8 cellular contexts compared by ENCODE assay signal in genomic region chr19:3094638-3095374, GRCh38. TPM values are rescaled to one million over a fixed set of nuclear protein-coding genes. Genes with fewer than 3 reads are reported as not detected.
DNase-seq lines count a peak whose midpoint lies in the region; ATAC-seq and TF ChIP-seq lines count a peak whose summit lies in the region.

No MANE protein-coding gene starts in this region.

- POLR2A ChIA-PET in PC-9 (lab: Charles Lee; ENCODE audit: unreplicated experiment) = interaction anchor here (1.4 kb wide), 1 partner anchor 144 kb away, joined by 36 read pairs; no protein-coding TSS in a partner anchor

- H3K4me3 ChIP-seq in ACC112 (ENCODE audit: low read depth, low read length) (peak overlapping the region; percentile 98), PC-9 (peak overlapping the region; percentile 75), brain microvascular endothelial cell (ENCODE audit: low read depth, low read length) (peak overlapping the region; percentile 89), tibial artery (peak overlapping the region; percentile 91 to 97)

- in situ Hi-C loops in brain microvascular endothelial cell (cut with HindIII; ENCODE audit: low pct_ligation_motif_present, low sequenced_read_pairs) = no loop called here

- peak; percentile 23 for ATAC-seq in GM21381 (IDR thresholded peaks at IDR 0.05; ENCODE audit: unreplicated experiment)

- H2AFZ ChIP-seq in ACC112 (ENCODE audit: low read length, unreplicated experiment) = no peak overlapping the region
- no peak overlapping the region for H2AFZ ChIP-seq in PC-9

- peak overlapping the region; percentile 83 for H3K4me2 ChIP-seq in PC-9

- intact Hi-C loops in PC-9 (cut with micrococcal nuclease; ENCODE audit: unreplicated experiment) = no loop called here
- intact Hi-C loops in tibial artery (cut with DNase I; ENCODE audit: low total_unique reads) = no loop called here

- DNase-seq in PC-9 (no peak), brain microvascular endothelial cell (no peak), lung microvascular endothelial cell (ENCODE audit: low read depth in 2 of 2) (peak; percentile 43), tibial artery (no peak), GOT3 (lab: John Stamatoyannopoulos, UW) (no peak), T1000 (lab: John Stamatoyannopoulos, UW) (no peak)

- no peaks in the 10 kb centered on the region for H3F3A ChIP-seq in PC-9 (ENCODE audit: insufficient read depth, low read depth)

- no peaks in the 10 kb centered on the region for H3K9me2 ChIP-seq in PC-9 (ENCODE audit: insufficient read depth)

- H3K79me2 ChIP-seq in ACC112 (ENCODE audit: control insufficient read depth, insufficient read depth, low read length, unreplicated experiment) (peaks cover 54% of the 10 kb centered on the region), PC-9 (ENCODE audit: low read depth) (peaks cover 46% of the 10 kb centered on the region)

- TF ChIP-seq CTCF in PC-9 (conservative IDR thresholded peaks at IDR 0.05) (no peak), brain microvascular endothelial cell (IDR thresholded peaks at IDR 0.05; ENCODE audit: low read depth, low read length, missing control alignments) (no peak), tibial artery (IDR thresholded peaks at IDR 0.05) (no peak)

- CTCF ChIA-PET in PC-9 (lab: Charles Lee) = no interaction called here

- peaks cover 15% of the 10 kb centered on the region for H4K20me1 ChIP-seq in PC-9 (ENCODE audit: insufficient read depth)

- H3K9me3 ChIP-seq in PC-9 (ENCODE audit: insufficient read depth, low read depth) (no peaks in the 10 kb centered on the region), tibial artery (no peaks in the 10 kb centered on the region)

- H3K27me3 ChIP-seq in ACC112 (ENCODE audit: insufficient read depth, low read length) = no peaks in the 10 kb centered on the region
- H3K27me3 ChIP-seq in PC-9 (ENCODE audit: insufficient read depth, low read depth) = no peaks in the 10 kb centered on the region
- H3K27me3 ChIP-seq in brain microvascular endothelial cell (replicated peaks) = no peaks in the 10 kb centered on the region
- H3K27me3 ChIP-seq in tibial artery = no peaks in the 10 kb centered on the region

- H3K4me1 ChIP-seq in ACC112 (ENCODE audit: control insufficient read depth, insufficient read depth, low read length, unreplicated experiment) = peaks cover 27% of the 10 kb centered on the region
- H3K4me1 ChIP-seq in PC-9 (replicated peaks; ENCODE audit: insufficient read depth) = no peaks in the 10 kb centered on the region
- H3K4me1 ChIP-seq in tibial artery = peaks cover 5 to 54% (median 49%) of the 10 kb centered on the region in 4 donors

- BruUV-seq in PC-9 (replicated peaks; lab: Mats Ljungman, UMichigan) = no TSS peak

- H3K36me3 ChIP-seq in ACC112 (ENCODE audit: insufficient read depth, low read length) (no peaks in the 10 kb centered on the region), PC-9 (ENCODE audit: low read depth) (no peaks in the 10 kb centered on the region), brain microvascular endothelial cell (replicated peaks) (no peaks in the 10 kb centered on the region), tibial artery (no peaks in the 10 kb centered on the region)

- H3K27ac ChIP-seq in ACC112 (ENCODE audit: low read depth, low read length) (no peak overlapping the region; the same call in 1 of the 2 replicates), PC-9 (no peak overlapping the region), brain microvascular endothelial cell (peak overlapping the region; percentile 25), tibial artery (peak overlapping the region; percentile 68 to 78)

RNA-seq across cellular contexts. Expression of gene GNA11, which starts 0.6 kb away (rescaled TPM):
- total RNA-seq in PC-9 (2021) = 36.9 and 38.8 TPM in 2 replicates
- total RNA-seq in lung microvascular endothelial cell = 41.4 and 58.7 TPM in 2 replicates

RNA-seq across cellular contexts. Expression of gene TLE5, which starts 32.5 kb away (rescaled TPM):
- 210 and 217 TPM in 2 replicates for total RNA-seq in PC-9 (2021)
- total RNA-seq in lung microvascular endothelial cell = 103 and 142 TPM in 2 replicates

RNA-seq across cellular contexts. Expression of gene GNA15, which starts 41.0 kb away (rescaled TPM):
- total RNA-seq in PC-9 (2021) (14.2 and 16.3 TPM in 2 replicates), lung microvascular endothelial cell (under 0.01 TPM in 1 of 2 replicates, not detected in the other)

Comparison
In these comparisons a context has a peak if more than half of its experiments do, and no peak if none do; other contexts are left out.
1. H3K27ac ChIP-seq: peak in brain microvascular endothelial cell (single experiment) and tibial artery (2 of 2); none in ACC112 (single experiment) and PC-9 (single experiment).
2. DNase-seq: peak in lung microvascular endothelial cell (2 of 2); none in PC-9 (0 of 2), brain microvascular endothelial cell (single experiment), tibial artery (0 of 2), GOT3 (single experiment) and T1000 (single experiment).
3. RNA of gene GNA15, which starts 41.0 kb away (total RNA-seq): 14.2 to 16.3 TPM in PC-9; under 0.01 TPM in lung microvascular endothelial cell; every median in the first group is over 10 times any median in the second.
4. Peak in every context shown above with its lines, with median percentiles within 50 percentile points of each other: H3K4me3 ChIP-seq.